ENCODE assay signal across 8 cellular contexts in the genomic region with DNA sequence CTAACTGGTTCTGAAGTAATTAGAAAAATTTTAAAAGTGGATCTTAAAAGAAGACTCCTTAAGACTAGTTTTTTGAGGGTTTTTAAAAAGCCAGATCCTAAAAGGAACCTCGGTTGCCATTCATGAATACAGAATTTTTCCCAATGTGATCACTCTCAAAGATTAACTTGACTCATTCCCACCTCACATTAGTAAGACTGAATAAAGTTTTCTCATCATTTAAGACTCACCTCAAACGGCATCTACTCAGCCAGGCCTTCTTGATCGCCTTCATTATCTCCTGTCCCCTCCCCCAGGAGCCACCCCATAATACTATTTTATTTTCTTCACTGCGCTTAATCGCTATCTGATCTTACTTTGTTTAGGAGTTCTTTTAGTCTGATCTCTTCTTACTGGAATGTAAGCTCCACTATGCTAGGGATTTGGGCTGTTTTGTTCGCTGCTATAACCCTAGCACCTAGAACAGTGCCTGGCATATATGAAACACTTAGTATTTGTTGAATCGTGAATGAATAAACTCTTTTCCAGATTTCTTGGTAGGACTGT. TPM values are rescaled to one million over a fixed set of nuclear protein-coding genes. Genes with fewer than 3 reads are reported as not detected.
DNase-seq lines count a peak whose midpoint lies in the region; ATAC-seq, FAIRE-seq and TF ChIP-seq lines count a peak whose summit lies in the region.

No MANE protein-coding gene starts in this region.

- TF ChIP-seq POLR2A in vagina (IDR thresholded peaks at IDR 0.05) (no peak), GM12891 (IDR thresholded peaks at IDR 0.05; ENCODE audit: low read depth, low read length) (no peak)

- no peak for ATAC-seq in Right ventricle myocardium superior (ENCODE audit: poor library complexity)

- FAIRE-seq in GM12891 (lab: Jason Lieb, UNC) = no peak

- TF ChIP-seq CTCF in right atrium auricular region (IDR thresholded peaks at IDR 0.05) = no peak
- TF ChIP-seq CTCF in vagina (IDR thresholded peaks at IDR 0.05) = no peak

- H3K9me3 ChIP-seq in right atrium auricular region (no peaks in the 10 kb centered on the region), mucosa of rectum (ENCODE audit: control insufficient read depth in 2 of 2, low read length in 2 of 2) (no peaks in the 10 kb centered on the region), vagina (no peaks in the 10 kb centered on the region)

- no peaks in the 10 kb centered on the region for H3K27me3 ChIP-seq in right atrium auricular region
- no peaks in the 10 kb centered on the region for H3K27me3 ChIP-seq in mucosa of rectum (ENCODE audit: control insufficient read depth in 2 of 2, insufficient read depth in 2 of 2, low read length in 2 of 2)
- H3K27me3 ChIP-seq in vagina = no peaks in the 10 kb centered on the region

- H3K27ac ChIP-seq in right atrium auricular region (peak overlapping the region; percentile 93 to 97), caudate nucleus (ENCODE audit: low read depth, low read length) (peak overlapping the region; percentile 90), mucosa of rectum (ENCODE audit: low read depth in 2 of 2, low read length in 2 of 2) (peak overlapping the region in 1 of 2 donors; percentile 17), vagina (peak overlapping the region; percentile 92)

- DNase-seq in right atrium auricular region (ENCODE audit: low spot score) (no peak), Right ventricle myocardium superior (no peak), caudate nucleus (lab: John Stamatoyannopoulos, UW) (no peak), vagina (ENCODE audit: extremely low spot score in 2 of 2) (no peak), NCI-H1436 treated with DMSO at 0.1 percent for 48 hours (lab: John Stamatoyannopoulos, UW) (no peak), GM12891 (ENCODE audit: insufficient read length, low spot score) (no peak)
- no peak for DNase-seq in activated CD4-positive, alpha-beta T cell treated with anti-CD3 and anti-CD28 coated beads for 1 hour

- H3K36me3 ChIP-seq in right atrium auricular region = no peaks in the 10 kb centered on the region
- no peaks in the 10 kb centered on the region for H3K36me3 ChIP-seq in mucosa of rectum (ENCODE audit: control insufficient read depth in 2 of 2, insufficient read depth in 2 of 2, low read length in 2 of 2)
- H3K36me3 ChIP-seq in vagina = no peaks in the 10 kb centered on the region

- intact Hi-C loops in Right ventricle myocardium superior (cut with DNase I) = loop anchor here (10.0 kb wide), 1 partner anchor 60 kb away; the partner anchor contains the start of gene PCGF5
- intact Hi-C loops in vagina (cut with DNase I) = loop anchor here (10.0 kb wide), 1 partner anchor 60 kb away; the partner anchor contains the start of gene PCGF5

- H3K9ac ChIP-seq in mucosa of rectum (ENCODE audit: low read depth in 1 of 2, low read length in 2 of 2) = peak overlapping the region in 1 of 2 donors; percentile 19

- H3K4me1 ChIP-seq in right atrium auricular region (peaks cover 0 to 35% of the 10 kb centered on the region in 2 donors), mucosa of rectum (ENCODE audit: control insufficient read depth in 2 of 2, insufficient read depth in 2 of 2, low read length in 2 of 2) (peaks cover 7 to 10% of the 10 kb centered on the region in 2 donors), vagina (peaks cover 19% of the 10 kb centered on the region)

- H3K4me3 ChIP-seq in right atrium auricular region = peak overlapping the region; percentile 75 to 91
- peak overlapping the region; percentile 75 to 78 for H3K4me3 ChIP-seq in mucosa of rectum (ENCODE audit: low read length in 2 of 2)
- peak overlapping the region in 1 of 2 donors; percentile 91 for H3K4me3 ChIP-seq in vagina

TF ChIP-seq in GM12891, 5 proteins besides CTCF, POLR2A, EP300 and RAD21:
- TF ChIP-seq SPI1 (IDR thresholded peaks at IDR 0.05; ENCODE audit: low read depth, low read length) = no peak

RNA-seq across cellular contexts. Expression of gene PCGF5, which starts 55.9 kb away (rescaled TPM):
- 10 to 100 TPM; 42.8 to 62.0 TPM for total RNA-seq in right atrium auricular region
- total RNA-seq in Right ventricle myocardium superior = 56.0 TPM
- 45.4 TPM for total RNA-seq in vagina
- 36.7 TPM for polyA plus RNA-seq in GM12891 (2012; ENCODE audit: low read depth, missing spikeins)
